ENCODE assay signal across 1 cellular context in the genomic region with DNA sequence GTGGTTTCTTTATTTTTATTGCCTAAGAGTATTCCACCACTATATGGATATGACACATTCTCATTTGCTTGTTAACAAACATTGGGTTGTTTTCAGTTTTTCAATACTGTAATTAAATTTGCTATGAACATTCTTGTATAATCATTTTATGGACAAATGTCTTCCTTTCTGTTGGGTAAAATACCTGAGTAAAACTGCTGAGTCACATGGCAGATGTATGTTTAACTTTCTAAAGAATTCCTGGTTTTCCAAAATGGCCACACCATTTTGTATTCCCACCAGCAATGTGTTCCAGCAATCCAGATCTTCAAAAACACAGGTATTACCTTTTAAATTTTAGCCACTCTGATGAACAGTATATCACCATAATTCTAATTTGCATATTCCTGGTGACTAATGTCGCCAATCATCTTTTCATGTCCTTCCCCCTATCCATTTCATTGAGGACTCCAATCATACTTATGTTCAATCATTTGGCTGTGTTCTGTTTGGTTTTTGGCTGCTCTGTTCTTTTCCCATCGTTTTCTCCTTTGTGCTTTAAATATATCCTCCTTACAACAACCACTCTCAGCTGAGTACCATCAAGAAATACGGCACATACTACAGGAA.
TF ChIP-seq lines count a peak whose summit lies in the region.

No MANE protein-coding gene starts in this region.

TF ChIP-seq in GM12878, 131 proteins besides CTCF, POLR2A, EP300 and RAD21:
- TF ChIP-seq RELA (IDR thresholded peaks at IDR 0.05; ENCODE audit: borderline replicate concordance, partially characterized antibody) (no peak), MTA2 (IDR thresholded peaks at IDR 0.05; ENCODE audit: low read depth) (no peak), MXI1 (IDR thresholded peaks at IDR 0.05; ENCODE audit: low read depth, low read length) (no peak), ASH2L (IDR thresholded peaks at IDR 0.05; ENCODE audit: borderline replicate concordance, low read depth) (no peak), FOS (IDR thresholded peaks at IDR 0.05; ENCODE audit: borderline replicate concordance, extremely low read depth, insufficient read length) (no peak), SREBF1 (IDR thresholded peaks at IDR 0.05; ENCODE audit: low read length) (no peak), NR2C1 (IDR thresholded peaks at IDR 0.05) (no peak), MEF2A (IDR thresholded peaks at IDR 0.05; ENCODE audit: insufficient read depth, low read depth, low read length) (no peak), ATF7 (IDR thresholded peaks at IDR 0.05; ENCODE audit: low read depth) (no peak)
- TF ChIP-seq, protein P1, sequence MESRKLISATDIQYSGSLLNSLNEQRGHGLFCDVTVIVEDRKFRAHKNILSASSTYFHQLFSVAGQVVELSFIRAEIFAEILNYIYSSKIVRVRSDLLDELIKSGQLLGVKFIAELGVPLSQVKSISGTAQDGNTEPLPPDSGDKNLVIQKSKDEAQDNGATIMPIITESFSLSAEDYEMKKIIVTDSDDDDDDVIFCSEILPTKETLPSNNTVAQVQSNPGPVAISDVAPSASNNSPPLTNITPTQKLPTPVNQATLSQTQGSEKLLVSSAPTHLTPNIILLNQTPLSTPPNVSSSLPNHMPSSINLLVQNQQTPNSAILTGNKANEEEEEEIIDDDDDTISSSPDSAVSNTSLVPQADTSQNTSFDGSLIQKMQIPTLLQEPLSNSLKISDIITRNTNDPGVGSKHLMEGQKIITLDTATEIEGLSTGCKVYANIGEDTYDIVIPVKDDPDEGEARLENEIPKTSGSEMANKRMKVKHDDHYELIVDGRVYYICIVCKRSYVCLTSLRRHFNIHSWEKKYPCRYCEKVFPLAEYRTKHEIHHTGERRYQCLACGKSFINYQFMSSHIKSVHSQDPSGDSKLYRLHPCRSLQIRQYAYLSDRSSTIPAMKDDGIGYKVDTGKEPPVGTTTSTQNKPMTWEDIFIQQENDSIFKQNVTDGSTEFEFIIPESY (IDR thresholded peaks at IDR 0.05) = no peak
